ENCODE assay signal across 11 cellular contexts in the genomic region with DNA sequence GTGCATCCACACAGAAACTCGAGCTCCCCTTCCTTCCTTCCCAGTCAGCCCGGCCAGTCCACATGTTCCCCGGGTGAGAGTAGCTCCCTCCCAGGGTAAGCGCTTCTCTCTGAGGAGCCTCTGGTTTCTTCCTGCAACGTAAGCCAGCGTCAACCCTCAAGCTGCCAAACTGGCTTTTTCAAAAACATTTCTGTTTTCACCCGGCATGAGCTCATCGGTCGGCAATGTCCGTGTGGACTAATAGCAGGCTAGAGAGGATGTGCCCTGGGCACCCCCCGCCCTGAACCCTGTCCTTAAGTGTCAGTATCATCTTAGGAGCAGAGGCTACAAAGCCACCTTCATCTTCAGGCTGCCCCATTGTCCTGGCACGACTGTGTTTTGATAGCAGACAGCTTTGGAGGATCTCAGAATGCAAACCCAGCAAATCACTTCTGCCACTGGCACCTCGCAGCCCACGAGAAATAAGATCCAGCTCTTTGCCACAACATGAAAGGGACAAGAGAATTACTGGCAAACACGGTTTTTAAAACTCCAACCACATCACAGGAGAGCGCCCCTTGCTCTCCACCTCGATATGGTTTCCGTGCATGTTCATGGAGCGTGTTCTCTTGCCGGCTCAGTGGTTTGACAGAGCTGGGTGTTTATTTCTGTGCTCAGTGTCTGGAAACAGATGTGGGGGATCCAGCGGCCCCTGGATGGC. TPM values are rescaled to one million over a fixed set of nuclear protein-coding genes. Genes with fewer than 3 reads are reported as not detected.
A peak's percentile ranks its signal among the peaks of the same experiment; 100 is the strongest.
DNase-seq lines count a peak whose midpoint lies in the region; ATAC-seq and TF ChIP-seq lines count a peak whose summit lies in the region.
"Had no signal": no experiment of that assay in that cellular context is flagged by ENCODE, and none has a peak within 500 bp of the region (broad histone marks: within the 10 kb centered on the region; RNA-seq: fewer than 3 reads in every experiment).

No MANE protein-coding gene starts in this region.

- peaks cover 47% of the 10 kb centered on the region for H3K27me3 ChIP-seq in DND-41 (ENCODE audit: insufficient read depth, low read length, poor library complexity)

- H3K4me3 ChIP-seq in DND-41 (ENCODE audit: low read depth in 1 of 2, low read length in 2 of 2), result no peak overlapping the region
- H3K4me3 ChIP-seq in skeletal muscle cell (ENCODE audit: low read depth, low read length), result no peak overlapping the region

- no peak for TF ChIP-seq CTCF in DND-41 (IDR thresholded peaks at IDR 0.05; ENCODE audit: borderline replicate concordance, extremely low read depth, low read length, poor library complexity, severe bottlenecking)

- ATAC-seq in DND-41 (ENCODE audit: insufficient read depth, low read depth), result peak; percentile 82
- ATAC-seq in left ventricle myocardium superior, result peak; percentile 83
- ATAC-seq in GM21786 (IDR thresholded peaks at IDR 0.05; ENCODE audit: unreplicated experiment), result no peak
- no peak for ATAC-seq in GM19455 (IDR thresholded peaks at IDR 0.05; ENCODE audit: unreplicated experiment)
- no peak for ATAC-seq in GM18858 (IDR thresholded peaks at IDR 0.05; ENCODE audit: unreplicated experiment)

- no peaks in the 10 kb centered on the region for H3K36me3 ChIP-seq in DND-41 (ENCODE audit: insufficient read depth, low read length)

- no peaks in the 10 kb centered on the region for H3K9me3 ChIP-seq in DND-41 (ENCODE audit: insufficient read depth, low read length, severe bottlenecking)

- H3K79me2 ChIP-seq in DND-41 (ENCODE audit: insufficient read depth, low read length), result no peaks in the 10 kb centered on the region
- H3K79me2 ChIP-seq: parathyroid adenoma had no signal

- H3K9ac ChIP-seq in DND-41 (ENCODE audit: low read depth, low read length), result no peak overlapping the region
- H3K9ac ChIP-seq: parathyroid adenoma had no signal

- H3K27ac ChIP-seq in DND-41 (ENCODE audit: low read length), result no peak overlapping the region
- H3K27ac ChIP-seq: parathyroid adenoma had no signal

- intact Hi-C loops in left ventricle myocardium superior (cut with micrococcal nuclease), result no loop called here

- no peaks in the 10 kb centered on the region for H4K20me1 ChIP-seq in DND-41 (ENCODE audit: insufficient read depth, low read length)

- H3K4me2 ChIP-seq in DND-41 (ENCODE audit: insufficient read depth, low read length), result no peak overlapping the region

- H3K4me1 ChIP-seq in DND-41 (ENCODE audit: insufficient read depth, low read length), result no peaks in the 10 kb centered on the region
- H3K4me1 ChIP-seq: parathyroid adenoma had no signal

- no peak overlapping the region for H2AFZ ChIP-seq in DND-41 (ENCODE audit: low read depth, low read length)
- H2AFZ ChIP-seq: parathyroid adenoma had no signal

- DNase-seq in DND-41 (peak; percentile 47), astrocyte of the hippocampus (ENCODE audit: low read depth, low spot score) (peak; percentile 77), left ventricle myocardium superior (peak; percentile 61), skeletal muscle cell (ENCODE audit: low read depth) (peak; percentile 59)
- DNase-seq in activated CD4-positive, alpha-beta T cell treated with anti-CD3 and anti-CD28 coated beads, Interleukin-2, amount 50 U/mL, for 4 hours, result no peak
- DNase-seq: cortex of kidney, GDM1 had no signal

RNA-seq across cellular contexts. Expression of gene ALDH1A3, which starts 9.9 kb away (rescaled TPM):
- 6.8 TPM for total RNA-seq in left ventricle myocardium superior

RNA-seq across cellular contexts. Expression of gene LRRK1, which starts 29.6 kb away (rescaled TPM):
- total RNA-seq in left ventricle myocardium superior, result 2.3 TPM

Comparison
In these comparisons a context has a peak if more than half of its experiments do, and no peak if none do; other contexts are left out.
1. ATAC-seq: peak in DND-41 (single experiment) and left ventricle myocardium superior (single experiment); none in GM21786 (single experiment), GM19455 (single experiment) and GM18858 (single experiment).
2. DNase-seq: peak in DND-41 (single experiment), astrocyte of the hippocampus (single experiment), left ventricle myocardium superior (single experiment) and skeletal muscle cell (single experiment); none in activated CD4-positive, alpha-beta T cell treated with anti-CD3 and anti-CD28 coated beads, Interleukin-2, amount 50 U/mL, for 4 hours (0 of 2).